11 cellular contexts compared by ENCODE assay signal in the genomic region with DNA sequence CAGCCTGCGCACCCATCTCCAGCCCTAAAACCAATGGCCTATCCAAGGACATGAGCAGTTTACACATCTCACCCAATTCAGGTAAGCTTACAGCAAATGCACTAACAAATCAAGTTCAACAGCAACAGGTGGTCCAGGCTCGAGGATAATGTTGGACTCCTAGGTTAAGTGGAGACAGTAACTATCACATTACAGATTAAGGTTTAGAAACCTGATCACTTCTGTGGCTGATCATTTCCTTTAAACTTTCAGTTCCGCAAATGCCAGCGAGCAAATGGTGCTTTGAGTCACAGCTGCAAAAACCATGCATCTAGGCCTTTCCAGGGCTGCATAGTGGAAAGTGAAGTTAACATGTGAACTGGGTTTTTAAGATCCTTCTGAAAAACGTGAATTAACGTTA.
DNase-seq lines count a peak whose midpoint lies in the region; ATAC-seq lines count a peak whose summit lies in the region.
"Had no signal": no experiment of that assay in that cellular context is flagged by ENCODE, and none has a peak within 500 bp of the region (broad histone marks: within the 10 kb centered on the region; RNA-seq: fewer than 3 reads in every experiment).

No MANE protein-coding gene starts in this region.

- H3K4me1 Mint-ChIP-seq in T-helper 2 cell treated with Interferon-gamma antibody and Interleukin-4, amounts not matched to agents 5 μg/mL and 100 μg/mL, for 36 hours (ENCODE audit: low read depth) = no peaks in the 10 kb centered on the region

- H3K36me3 Mint-ChIP-seq in T-helper 2 cell treated with Interferon-gamma antibody and Interleukin-4, amounts not matched to agents 5 μg/mL and 100 μg/mL, for 36 hours (ENCODE audit: low read depth) = no peaks in the 10 kb centered on the region

- no peaks in the 10 kb centered on the region for H3K27me3 Mint-ChIP-seq in T-helper 2 cell treated with Interferon-gamma antibody and Interleukin-4, amounts not matched to agents 5 μg/mL and 100 μg/mL, for 36 hours (ENCODE audit: low read depth)

- no peak overlapping the region for H3K27ac Mint-ChIP-seq in T-helper 2 cell treated with Interferon-gamma antibody and Interleukin-4, amounts not matched to agents 5 μg/mL and 100 μg/mL, for 36 hours

- peak; percentile 16 for DNase-seq in OCI-M1 (lab: John Stamatoyannopoulos, UW)
- no peak for DNase-seq in NCI-H446 (lab: John Stamatoyannopoulos, UW)
- no peak for DNase-seq in left lobe of liver (ENCODE audit: low spot score)
- no peak for DNase-seq in T-helper 2 cell treated with Interferon-gamma antibody and Interleukin-4, amounts not matched to agents 5 μg/mL and 100 μg/mL, for 36 hours (ENCODE audit: low spot score)
- DNase-seq in D341Med (ENCODE audit: low spot score) = no peak
- DNase-seq: activated naive CD4-positive, alpha-beta T cell treated with Interleukin-2 at 50 U/mL for 16 hours; left ventricle myocardium superior had no signal

- ATAC-seq in GM18511 (IDR thresholded peaks at IDR 0.05; ENCODE audit: unreplicated experiment) (peak; percentile 78), GM21367 (IDR thresholded peaks at IDR 0.05; ENCODE audit: unreplicated experiment) (peak; percentile 93), HG03108 (IDR thresholded peaks at IDR 0.05; ENCODE audit: unreplicated experiment) (peak; percentile 77), left lobe of liver (no peak)
- ATAC-seq: activated CD4-positive, CD25-positive, alpha-beta regulatory T cell treated with anti-CD3 and anti-CD28 coated beads, Interleukin-2, amount 50 U/mL, for 24 hours; left ventricle myocardium superior had no signal

- H3K9me3 Mint-ChIP-seq in T-helper 2 cell treated with Interferon-gamma antibody and Interleukin-4, amounts not matched to agents 5 μg/mL and 100 μg/mL, for 36 hours = no peaks in the 10 kb centered on the region

- no peak overlapping the region for H3K4me3 Mint-ChIP-seq in T-helper 2 cell treated with Interferon-gamma antibody and Interleukin-4, amounts not matched to agents 5 μg/mL and 100 μg/mL, for 36 hours
